ENCODE assay signal across 10 cellular contexts in genomic region chr12:6550294-6551062, GRCh38. TPM values are rescaled to one million over a fixed set of nuclear protein-coding genes. Genes with fewer than 3 reads are reported as not detected.
DNase-seq lines count a peak whose midpoint lies in the region; ATAC-seq and TF ChIP-seq lines count a peak whose summit lies in the region.
"Had no signal": no experiment of that assay in that cellular context is flagged by ENCODE, and none has a peak within 500 bp of the region (broad histone marks: within the 10 kb centered on the region; RNA-seq: fewer than 3 reads in every experiment).

No MANE protein-coding gene starts in this region.

- no peak for ATAC-seq in GM21390 (IDR thresholded peaks at IDR 0.05; ENCODE audit: unreplicated experiment)
- ATAC-seq in stimulated activated naive CD8-positive, alpha-beta T cell treated with anti-CD3 and anti-CD28 coated beads, Interleukin-15, amount 100 ng/mL, for 72 hours = no peak

- H3K27me3 ChIP-seq in cardiac muscle cell = no peaks in the 10 kb centered on the region
- H3K27me3 ChIP-seq in stomach smooth muscle (ENCODE audit: control insufficient read depth in 1 of 2, insufficient read depth in 2 of 2, low read length in 2 of 2) = no peaks in the 10 kb centered on the region

- H3K4me1 ChIP-seq in cardiac muscle cell (ENCODE audit: low read depth) (peaks cover 34% of the 10 kb centered on the region), stomach smooth muscle (ENCODE audit: control insufficient read depth, insufficient read depth, low read length) (peaks cover 59% of the 10 kb centered on the region)

- peak overlapping the region; percentile 78 to 84 for H3K9ac ChIP-seq in stomach smooth muscle (ENCODE audit: low read length in 2 of 2)

- no peaks in the 10 kb centered on the region for H3K27me3 Mint-ChIP-seq in stimulated activated naive CD8-positive, alpha-beta T cell treated with anti-CD3 and anti-CD28 coated beads, Interleukin-15, amount 100 ng/mL, for 72 hours

- H3K4me3 ChIP-seq in cardiac muscle cell (no peak overlapping the region), stomach smooth muscle (ENCODE audit: low read length in 2 of 2) (peak overlapping the region; percentile 19 to 89)

- H3K4me1 Mint-ChIP-seq in stimulated activated naive CD8-positive, alpha-beta T cell treated with anti-CD3 and anti-CD28 coated beads, Interleukin-15, amount 100 ng/mL, for 72 hours = peaks cover 44% of the 10 kb centered on the region

- H3K36me3 ChIP-seq in cardiac muscle cell (peaks cover 21% of the 10 kb centered on the region), stomach smooth muscle (ENCODE audit: control insufficient read depth in 2 of 2, insufficient read depth in 2 of 2, low read length in 2 of 2) (peaks cover 29 to 38% of the 10 kb centered on the region in 2 donors)

- H3K9me3 Mint-ChIP-seq in stimulated activated naive CD8-positive, alpha-beta T cell treated with anti-CD3 and anti-CD28 coated beads, Interleukin-15, amount 100 ng/mL, for 72 hours = no peaks in the 10 kb centered on the region
- H3K9me3 Mint-ChIP-seq: activated T-helper 1 cell treated with anti-CD3 and anti-CD28 coated beads, Interleukin-12 subunit alpha, Interleukin-12 subunit beta, Interleukin-2, Interleukin-4 antibody, amounts not matched to agents 30 ng/mL and 10 ng/mL and 1 ng/mL, durations not matched to agents 14 hours and 24 hours and 36 hours; mesothelial cell of epicardium; T-helper 1 cell treated with Interleukin-12 subunit alpha and Interleukin-12 subunit beta and Interleukin-4 antibody, amounts not matched to agents 30 μg/mL and 1 μg/mL, for 36 hours had no signal

- no peak for TF ChIP-seq CTCF in cardiac muscle cell (IDR thresholded peaks at IDR 0.05; ENCODE audit: low read depth, low read length)

- H3K4me3 Mint-ChIP-seq in stimulated activated naive CD8-positive, alpha-beta T cell treated with anti-CD3 and anti-CD28 coated beads, Interleukin-15, amount 100 ng/mL, for 72 hours = no peak overlapping the region
- H3K4me3 Mint-ChIP-seq: activated T-helper 1 cell treated with anti-CD3 and anti-CD28 coated beads, Interleukin-12 subunit alpha, Interleukin-12 subunit beta, Interleukin-2, Interleukin-4 antibody, amounts not matched to agents 30 ng/mL and 10 ng/mL and 1 ng/mL, durations not matched to agents 14 hours and 24 hours and 36 hours; mesothelial cell of epicardium; T-helper 1 cell treated with Interleukin-12 subunit alpha and Interleukin-12 subunit beta and Interleukin-4 antibody, amounts not matched to agents 30 μg/mL and 1 μg/mL, for 36 hours had no signal

- DNase-seq in NOMO-1 (lab: John Stamatoyannopoulos, UW; ENCODE audit: unreplicated experiment in 2 of 2) (peak; percentile 91 to 92), cardiac muscle cell (ENCODE audit: low read depth in 1 of 2, low spot score in 1 of 2) (no peak)
- DNase-seq in activated effector memory CD4-positive, alpha-beta T cell treated with anti-CD3 and anti-CD28 coated beads, Interleukin-2, amount 50 U/mL, for 16 hours = no peak
- DNase-seq in stimulated activated naive CD8-positive, alpha-beta T cell treated with anti-CD3 and anti-CD28 coated beads, Interleukin-15, amount 100 ng/mL, for 72 hours = no peak
- DNase-seq: EL had no signal

- H3K9me3 ChIP-seq in cardiac muscle cell (ENCODE audit: low read depth) = no peaks in the 10 kb centered on the region
- no peaks in the 10 kb centered on the region for H3K9me3 ChIP-seq in stomach smooth muscle (ENCODE audit: control insufficient read depth in 2 of 2, low read length in 2 of 2)

- H3K27ac ChIP-seq in cardiac muscle cell (peak overlapping the region; percentile 87), stomach smooth muscle (ENCODE audit: low read length) (peak overlapping the region; percentile 96)

- H3K27ac Mint-ChIP-seq in stimulated activated naive CD8-positive, alpha-beta T cell treated with anti-CD3 and anti-CD28 coated beads, Interleukin-15, amount 100 ng/mL, for 72 hours = no peak overlapping the region
- H3K27ac Mint-ChIP-seq: activated T-helper 1 cell treated with anti-CD3 and anti-CD28 coated beads, Interleukin-12 subunit alpha, Interleukin-12 subunit beta, Interleukin-2, Interleukin-4 antibody, amounts not matched to agents 30 ng/mL and 10 ng/mL and 1 ng/mL, durations not matched to agents 14 hours and 24 hours and 36 hours; T-helper 1 cell treated with Interleukin-12 subunit alpha and Interleukin-12 subunit beta and Interleukin-4 antibody, amounts not matched to agents 30 μg/mL and 1 μg/mL, for 36 hours had no signal

RNA-seq across cellular contexts. Expression of gene IFFO1, which starts 5.4 kb away (rescaled TPM):
- 18.0 and 29.0 TPM in 2 replicates for total RNA-seq in cardiac muscle cell
- 25.4 and 28.4 TPM in 2 replicates for polyA plus RNA-seq in cardiac muscle cell

RNA-seq across cellular contexts. Expression of gene GAPDH, which starts 16.2 kb away (rescaled TPM):
- total RNA-seq in cardiac muscle cell = 8,013 and 12,904 TPM in 2 replicates
- polyA plus RNA-seq in cardiac muscle cell = 11,564 and 14,299 TPM in 2 replicates

RNA-seq across cellular contexts. Expression of gene NOP2, which starts 17.6 kb away (rescaled TPM):
- total RNA-seq in cardiac muscle cell = 20.4 and 45.5 TPM in 2 replicates
- polyA plus RNA-seq in cardiac muscle cell = 36.2 and 38.2 TPM in 2 replicates

RNA-seq across cellular contexts. Expression of gene NCAPD2, which starts 56.6 kb away (rescaled TPM):
- 134 and 156 TPM in 2 replicates for total RNA-seq in cardiac muscle cell
- 20.2 and 70.7 TPM in 2 replicates for polyA plus RNA-seq in cardiac muscle cell

RNA-seq across cellular contexts. Expression of gene CHD4, which starts 56.7 kb away (rescaled TPM):
- 363 and 580 TPM in 2 replicates for total RNA-seq in cardiac muscle cell
- polyA plus RNA-seq in cardiac muscle cell = 155 and 204 TPM in 2 replicates

Comparison
In these comparisons a context has a peak if more than half of its experiments do, and no peak if none do; other contexts are left out.
1. DNase-seq: peak in NOMO-1 (2 of 2); none in cardiac muscle cell (0 of 2), activated effector memory CD4-positive, alpha-beta T cell treated with anti-CD3 and anti-CD28 coated beads, Interleukin-2, amount 50 U/mL, for 16 hours (single experiment) and stimulated activated naive CD8-positive, alpha-beta T cell treated with anti-CD3 and anti-CD28 coated beads, Interleukin-15, amount 100 ng/mL, for 72 hours (0 of 2).